ENCODE assay signal across 17 cellular contexts in genomic region chr16:84999857-85000480, GRCh38. TPM values are rescaled to one million over a fixed set of nuclear protein-coding genes. Genes with fewer than 3 reads are reported as not detected.
DNase-seq lines count a peak whose midpoint lies in the region; ATAC-seq and TF ChIP-seq lines count a peak whose summit lies in the region.
"Had no signal": no experiment of that assay in that cellular context is flagged by ENCODE, and none has a peak within 500 bp of the region (broad histone marks: within the 10 kb centered on the region; RNA-seq: fewer than 3 reads in every experiment).

No MANE protein-coding gene starts in this region.

- no peak for ATAC-seq in left cardiac atrium
- ATAC-seq in gastroesophageal sphincter, result no peak
- no peak for ATAC-seq in aorta (ENCODE audit: low FRiP score)
- ATAC-seq in naive thymus-derived CD8-positive, alpha-beta T cell, result no peak
- ATAC-seq: activated CD4-positive, CD25-positive, alpha-beta regulatory T cell treated with anti-CD3 and anti-CD28 coated beads, Interleukin-2, amount 50 U/mL, for 24 hours had no signal

- TF ChIP-seq POLR2A in gastroesophageal sphincter (IDR thresholded peaks at IDR 0.05) (no peak), prostate gland (IDR thresholded peaks at IDR 0.05) (no peak)

- intact Hi-C loops in left cardiac atrium (cut with DNase I), result no loop called here
- intact Hi-C loops in prostate gland (cut with DNase I), result no loop called here
- intact Hi-C loops in aorta (cut with DNase I), result no loop called here

- H3K4me1 ChIP-seq in cardiac muscle cell (ENCODE audit: low read depth) (peaks cover 30% of the 10 kb centered on the region), gastroesophageal sphincter (peaks cover 14 to 99% (median 61%) of the 10 kb centered on the region in 3 donors), prostate gland (replicated peaks) (peaks cover 37% of the 10 kb centered on the region), aorta (ENCODE audit: control insufficient read depth in 1 of 2, insufficient read depth in 2 of 2, low read length in 2 of 2) (peaks cover 0 to 3% of the 10 kb centered on the region in 2 donors)

- peak overlapping the region; percentile 81 for H3K27ac ChIP-seq in cardiac muscle cell
- H3K27ac ChIP-seq in gastroesophageal sphincter, result peak overlapping the region; percentile 62 to 86 (median 82)
- peak overlapping the region; percentile 87 to 91 for H3K27ac ChIP-seq in prostate gland
- peak overlapping the region; percentile 46 for H3K27ac ChIP-seq in aorta (ENCODE audit: low read depth in 1 of 2, low read length in 2 of 2)

- H3K9me3 ChIP-seq in cardiac muscle cell (ENCODE audit: low read depth) (no peaks in the 10 kb centered on the region), gastroesophageal sphincter (no peaks in the 10 kb centered on the region), prostate gland (no peaks in the 10 kb centered on the region), aorta (ENCODE audit: control insufficient read depth, low read length) (no peaks in the 10 kb centered on the region)

- no peak overlapping the region for H3K4me3 Mint-ChIP-seq in naive thymus-derived CD8-positive, alpha-beta T cell
- H3K4me3 Mint-ChIP-seq: activated naive CD8-positive, alpha-beta T cell treated with anti-CD3 and anti-CD28 coated beads for 36 hours had no signal

- peaks cover 28 to 64% (median 50%) of the 10 kb centered on the region in 4 donors for H3K4me1 Mint-ChIP-seq in naive thymus-derived CD8-positive, alpha-beta T cell

- H3K4me3 ChIP-seq in cardiac muscle cell, result no peak overlapping the region
- H3K4me3 ChIP-seq in gastroesophageal sphincter, result no peak overlapping the region
- H3K4me3 ChIP-seq in prostate gland, result no peak overlapping the region
- H3K4me3 ChIP-seq in aorta (ENCODE audit: low read length in 2 of 2), result no peak overlapping the region

- H3K36me3 ChIP-seq in cardiac muscle cell (no peaks in the 10 kb centered on the region), gastroesophageal sphincter (peaks cover 0 to 10% of the 10 kb centered on the region in 2 donors), prostate gland (no peaks in the 10 kb centered on the region), aorta (ENCODE audit: control insufficient read depth in 1 of 2, insufficient read depth in 2 of 2, low read length in 1 of 2) (no peaks in the 10 kb centered on the region)

- DNase-seq in cardiac muscle cell (ENCODE audit: low read depth in 1 of 2, low spot score in 1 of 2) (no peak), left cardiac atrium (no peak), prostate gland (ENCODE audit: low spot score) (peak; percentile 32), aorta (peak in 1 of 2 donors; percentile 31), NCI-H345 (lab: John Stamatoyannopoulos, UW) (no peak), GF-D8 (lab: John Stamatoyannopoulos, UW) (no peak)
- DNase-seq in naive thymus-derived CD8-positive, alpha-beta T cell, result no peak
- DNase-seq: 8988T; activated CD8-positive, alpha-beta memory T cell treated with anti-CD3 and anti-CD28 coated beads, Interleukin-2, amount 50 U/mL, for 48 hours; activated naive CD8-positive, alpha-beta T cell treated with anti-CD3 and anti-CD28 coated beads for 36 hours; cortex of kidney; NCI-H1092; NCI-H2171 treated with DMSO at 0.1 percent for 48 hours; stimulated activated CD4-positive, alpha-beta T cell treated with anti-CD3 and anti-CD28 coated beads, Interleukin-4, amount 100 ng/mL, for 24 hours; T-helper 1 cell had no signal

- 74% methylated on average over 7 to 11 of the region's 11 CpGs for WGBS in gastroesophageal sphincter (ENCODE audit: low coverage in 1 of 2), 2 donors
- WGBS in prostate gland, result 78% methylated on average over 11 of the region's 11 CpGs
- WGBS in aorta, 2 donors, result 94 to 96% methylated on average over 11 of the region's 11 CpGs

- TF ChIP-seq CTCF in cardiac muscle cell (IDR thresholded peaks at IDR 0.05; ENCODE audit: low read depth, low read length), result no peak
- no peak for TF ChIP-seq CTCF in gastroesophageal sphincter (IDR thresholded peaks at IDR 0.05)
- no peak for TF ChIP-seq CTCF in prostate gland (IDR thresholded peaks at IDR 0.05)

- TF ChIP-seq EP300 in gastroesophageal sphincter (IDR thresholded peaks at IDR 0.05), result no peak

- H3K27me3 Mint-ChIP-seq in naive thymus-derived CD8-positive, alpha-beta T cell, result no peaks in the 10 kb centered on the region
- H3K27me3 Mint-ChIP-seq: activated naive CD8-positive, alpha-beta T cell treated with anti-CD3 and anti-CD28 coated beads for 36 hours had no signal

- peaks cover 0 to 37% (median 0%) of the 10 kb centered on the region in 3 donors for H3K36me3 Mint-ChIP-seq in naive thymus-derived CD8-positive, alpha-beta T cell

- H3K9me3 Mint-ChIP-seq in naive thymus-derived CD8-positive, alpha-beta T cell, result no peaks in the 10 kb centered on the region
- H3K9me3 Mint-ChIP-seq: activated naive CD8-positive, alpha-beta T cell treated with anti-CD3 and anti-CD28 coated beads for 36 hours had no signal

- H3K27ac Mint-ChIP-seq in naive thymus-derived CD8-positive, alpha-beta T cell, result peak overlapping the region in 2 of 10 donors; percentile 52 to 82

- H3K27me3 ChIP-seq in cardiac muscle cell (no peaks in the 10 kb centered on the region), gastroesophageal sphincter (no peaks in the 10 kb centered on the region), prostate gland (replicated peaks; ENCODE audit: insufficient read depth) (no peaks in the 10 kb centered on the region), aorta (ENCODE audit: control insufficient read depth in 1 of 2, insufficient read depth in 2 of 2, low read length in 1 of 2) (no peaks in the 10 kb centered on the region)

- POLR2A ChIA-PET in naive thymus-derived CD8-positive, alpha-beta T cell (lab: Charles Lee), result no interaction called here

RNA-seq across cellular contexts. Expression of gene ZDHHC7, which starts 11.4 kb away (rescaled TPM):
- total RNA-seq in cardiac muscle cell (65.0 and 70.1 TPM in 2 replicates), left cardiac atrium (10 to 100 TPM; 33.2 to 35.2 TPM), gastroesophageal sphincter (10 to 100 TPM; 55.3 to 77.5 (median 66.3) TPM), prostate gland (10 to 100 TPM; 64.6 TPM), aorta (10 to 100 TPM; 35.9 to 57.0 TPM)
- polyA plus RNA-seq in cardiac muscle cell (57.8 and 71.6 TPM in 2 replicates), aorta (10 to 100 TPM; 11.4 to 36.3 TPM)
- total RNA-seq in naive thymus-derived CD8-positive, alpha-beta T cell, result 10 to 100 TPM; 29.0 to 32.5 TPM
- 10 to 100 TPM; 28.8 to 45.3 (median 37.7) TPM for polyA plus RNA-seq in naive thymus-derived CD8-positive, alpha-beta T cell

RNA-seq across cellular contexts. Expression of gene KIAA0513, which starts 27.6 kb away (rescaled TPM):
- total RNA-seq in cardiac muscle cell, result 23.4 and 24.6 TPM in 2 replicates
- polyA plus RNA-seq in cardiac muscle cell, result 12.8 and 29.1 TPM in 2 replicates
- 10 to 100 TPM in 1 of 2 donors, 1 to 10 TPM in 1; 9.2 to 10.4 TPM for total RNA-seq in left cardiac atrium
- 10 to 100 TPM; 14.8 to 43.4 (median 28.5) TPM for total RNA-seq in gastroesophageal sphincter
- total RNA-seq in prostate gland, result 10 to 100 TPM; 14.4 to 29.4 TPM
- total RNA-seq in aorta, result 10 to 100 TPM; 15.1 to 17.7 TPM
- 1 to 10 TPM; 3.4 to 5.5 TPM for polyA plus RNA-seq in aorta
- 10 to 100 TPM; 13.0 to 15.1 TPM for total RNA-seq in naive thymus-derived CD8-positive, alpha-beta T cell
- 10 to 100 TPM in 1 of 3 donors, 1 to 10 TPM in 2; 4.5 to 12.1 (median 7.8) TPM for polyA plus RNA-seq in naive thymus-derived CD8-positive, alpha-beta T cell
